In the genomic region with DNA sequence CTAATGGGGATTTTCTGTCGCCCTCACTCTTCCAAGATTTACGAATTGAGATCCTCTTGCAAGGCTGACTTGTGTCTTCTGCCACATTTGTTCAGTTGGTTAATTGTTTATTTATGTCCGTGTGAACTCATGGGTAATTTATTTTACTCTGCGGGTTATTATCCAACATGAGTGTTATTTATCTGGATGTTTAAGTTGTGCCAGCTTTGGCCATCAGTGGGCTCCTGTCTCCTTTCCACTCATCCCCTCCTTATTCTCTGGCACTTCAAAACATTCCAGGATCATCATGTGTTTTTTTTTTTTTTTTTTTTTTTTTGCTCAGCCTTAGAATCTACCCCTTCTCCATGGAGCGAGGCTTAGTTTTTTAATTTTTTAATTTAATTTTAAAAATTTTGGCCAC, we compare ENCODE assay signal across 33 cellular contexts. TPM values are rescaled to one million over a fixed set of nuclear protein-coding genes. Genes with fewer than 3 reads are reported as not detected.
"Had no signal": no experiment of that assay in that cellular context is flagged by ENCODE, and none has a peak within 500 bp of the region (broad histone marks: within the 10 kb centered on the region; RNA-seq: fewer than 3 reads in every experiment).

No MANE protein-coding gene starts in this region.

- H3K9me3 ChIP-seq: adrenal gland, body of pancreas, esophagus squamous epithelium, gastroesophageal sphincter had no signal

- DNase-seq: activated CD4-positive, alpha-beta memory T cell treated with anti-CD3 and anti-CD28 coated beads for 36 hours; activated CD4-positive, alpha-beta T cell treated with anti-CD3 and anti-CD28 coated beads for 36 hours; activated CD4-positive, alpha-beta T cell treated with anti-CD3 and anti-CD28 coated beads, Interleukin-2, amount 10 ng/mL, durations not matched to agents 24 days and 14 days; activated CD4-positive, CD25-positive, alpha-beta regulatory T cell; activated CD4-positive, CD25-positive, alpha-beta regulatory T cell treated with anti-CD3 and anti-CD28 coated beads, Interleukin-2, amount 50 U/mL, for 72 hours; activated CD8-positive, alpha-beta memory T cell treated with anti-CD3 and anti-CD28 coated beads, Interleukin-2, amount 10 ng/mL, durations not matched to agents 7 days and 5 days; activated CD8-positive, alpha-beta memory T cell treated with anti-CD3 and anti-CD28 coated beads, Interleukin-2, amount 50 U/mL, for 4 hours; activated CD8-positive, alpha-beta T cell treated with anti-CD3 and anti-CD28 coated beads, Interleukin-2, amount 10 ng/mL, durations not matched to agents 7 days and 5 days; activated effector memory CD4-positive, alpha-beta T cell treated with anti-CD3 and anti-CD28 coated beads, Interleukin-2, amount 50 U/mL, for 16 hours; activated naive CD4-positive, alpha-beta T cell treated with anti-CD3 and anti-CD28 coated beads for 36 hours; activated naive CD8-positive, alpha-beta T cell treated with anti-CD3 and anti-CD28 coated beads for 36 hours; activated naive CD8-positive, alpha-beta T cell treated with anti-CD3 and anti-CD28 coated beads, Interleukin-2, amount 50 U/mL, for 24 hours; activated T-cell treated with anti-CD3 and anti-CD28 coated beads, Interleukin-2, amount 50 U/mL, for 1 hour; activated T-cell treated with anti-CD3 and anti-CD28 coated beads, Interleukin-2, amount 50 U/mL, for 48 hours; adrenal gland; amygdala; aorta; body of pancreas; effector CD8-positive, alpha-beta T cell; esophagus squamous epithelium; foreskin melanocyte; T-helper 1 cell; T-helper 17 cell had no signal

- H3K4me3 ChIP-seq: adrenal gland, body of pancreas, coronary artery, esophagus squamous epithelium, gastroesophageal sphincter had no signal

- H3K27me3 ChIP-seq: body of pancreas had no signal

- H3K36me3 ChIP-seq: adrenal gland, esophagus squamous epithelium, gastroesophageal sphincter had no signal

- ATAC-seq: activated CD4-positive, alpha-beta T cell treated with anti-CD3 and anti-CD28 coated beads for 36 hours; activated CD8-positive, alpha-beta memory T cell treated with anti-CD3 and anti-CD28 coated beads, Interleukin-2, amount 10 ng/mL, durations not matched to agents 7 days and 5 days; activated CD8-positive, alpha-beta T cell treated with anti-CD3 and anti-CD28 coated beads, Interleukin-2, amount 10 ng/mL, durations not matched to agents 7 days and 5 days; activated naive CD8-positive, alpha-beta T cell treated with anti-CD3 and anti-CD28 coated beads, Interleukin-2, amount 50 U/mL, for 24 hours; body of pancreas; gastroesophageal sphincter; T-helper 17 cell had no signal

- H3K27ac ChIP-seq: adrenal gland, body of pancreas, coronary artery, epithelial cell of prostate, esophagus squamous epithelium, gastroesophageal sphincter had no signal

- H3K4me1 ChIP-seq: adrenal gland, gastroesophageal sphincter had no signal

RNA-seq across cellular contexts. Expression of a gene that starts 19.0 kb away (rescaled TPM):
- total RNA-seq: activated CD4-positive, alpha-beta T cell treated with anti-CD3 and anti-CD28 coated beads for 36 hours; activated CD4-positive, alpha-beta T cell treated with anti-CD3 and anti-CD28 coated beads, Interleukin-2, amount 10 ng/mL, durations not matched to agents 24 days and 14 days; activated CD8-positive, alpha-beta memory T cell treated with anti-CD3 and anti-CD28 coated beads for 36 hours; activated CD8-positive, alpha-beta memory T cell treated with anti-CD3 and anti-CD28 coated beads, Interleukin-2, amount 10 ng/mL, durations not matched to agents 7 days and 5 days; activated CD8-positive, alpha-beta T cell treated with anti-CD3 and anti-CD28 coated beads, Interleukin-2, amount 10 ng/mL, durations not matched to agents 7 days and 5 days; activated naive CD4-positive, alpha-beta T cell treated with anti-CD3 and anti-CD28 coated beads for 36 hours; activated naive CD8-positive, alpha-beta T cell treated with anti-CD3 and anti-CD28 coated beads for 36 hours; activated T-helper 1 cell treated with anti-CD3 and anti-CD28 coated beads, Interleukin-12 subunit alpha, Interleukin-12 subunit beta, Interleukin-2, Interleukin-4 antibody, amounts not matched to agents 30 ng/mL and 10 ng/mL and 1 ng/mL, durations not matched to agents 14 hours and 24 hours and 36 hours; activated T-helper 2 cell treated with anti-CD3 and anti-CD28 coated beads, Interferon-gamma antibody, Interleukin-2, Interleukin-4, amounts not matched to agents 10 μg/mL and 5 μg/mL and 100 μg/mL, durations not matched to agents 14 hours and 24 hours and 36 hours; adrenal gland; aorta; body of pancreas; cerebellum; fibroblast of lung; fibroblast of villous mesenchyme; glomerular endothelial cell; T-helper 17 cell had no signal
